In genomic region chr4:66045913-66046312, GRCh38 we compare ENCODE assay signal across 1 cellular context.
TF ChIP-seq lines count a peak whose summit lies in the region.

No MANE protein-coding gene starts in this region.

TF ChIP-seq in H1, 55 proteins besides CTCF, POLR2A, EP300 and RAD21 (continued from another document):
- TF ChIP-seq CHD7 (IDR thresholded peaks at IDR 0.05; ENCODE audit: insufficient replicate concordance, low read length) (no peak), EGR1 (IDR thresholded peaks at IDR 0.05; ENCODE audit: borderline replicate concordance, low read depth, low read length) (no peak), GABPA (IDR thresholded peaks at IDR 0.05; ENCODE audit: borderline replicate concordance, insufficient read depth, low read length) (no peak)
